Comparison of ENCODE assay signal across 9 cellular contexts in genomic region chrX:131633285-131633917, GRCh38.
DNase-seq lines count a peak whose midpoint lies in the region; ATAC-seq and TF ChIP-seq lines count a peak whose summit lies in the region.
"Had no signal": no experiment of that assay in that cellular context is flagged by ENCODE, and none has a peak within 500 bp of the region (broad histone marks: within the 10 kb centered on the region; RNA-seq: fewer than 3 reads in every experiment).

No MANE protein-coding gene starts in this region.

- peak; percentile 14 for DNase-seq in DMS 273 treated with DMSO at 0.1 percent for 48 hours (lab: John Stamatoyannopoulos, UW)
- DNase-seq in OCI-LY7 (ENCODE audit: low spot score): peak; percentile 51
- DNase-seq in activated T-cell treated with anti-CD3 and anti-CD28 coated beads, Interleukin-2, amount 50 U/mL, for 4 hours: peak; percentile 40
- DNase-seq in fibroblast of villous mesenchyme (ENCODE audit: low read depth): peak; percentile 57
- peak in 4 of 5 donors; percentile 20 to 40 (median 22) for DNase-seq in ovary

- no peaks in the 10 kb centered on the region for H3K79me2 ChIP-seq in OCI-LY7 (ENCODE audit: insufficient read depth, low read depth, low read length)

- H3K4me1 ChIP-seq in OCI-LY7 (ENCODE audit: insufficient read depth, low read length, poor library complexity, severe bottlenecking): no peaks in the 10 kb centered on the region
- H3K4me1 ChIP-seq in ovary (ENCODE audit: insufficient read depth): no peaks in the 10 kb centered on the region

- CTCF ChIA-PET in OCI-LY7 (lab: Charles Lee; ENCODE audit: unreplicated experiment): no interaction called here

- ATAC-seq in GM19395 (IDR thresholded peaks at IDR 0.05; ENCODE audit: unreplicated experiment) (peak; percentile 98), HG03571 (IDR thresholded peaks at IDR 0.05; ENCODE audit: unreplicated experiment) (peak; percentile 57), GM21381 (IDR thresholded peaks at IDR 0.05; ENCODE audit: unreplicated experiment) (no peak)
- peak; percentile 69 to 77 for ATAC-seq in activated T-cell treated with anti-CD3 and anti-CD28 coated beads, Interleukin-2, amount 50 U/mL, for 4 hours

- H2AFZ ChIP-seq in OCI-LY7 (ENCODE audit: low read length): no peak overlapping the region

- no TSS peak for BruUV-seq in OCI-LY7 (replicated peaks; lab: Mats Ljungman, UMichigan)

- H3K36me3 Mint-ChIP-seq in activated T-cell treated with anti-CD3 and anti-CD28 coated beads, Interleukin-2, amount 50 U/mL, for 4 hours (ENCODE audit: insufficient read depth): no peaks in the 10 kb centered on the region
- H3K36me3 Mint-ChIP-seq: activated naive CD8-positive, alpha-beta T cell had no signal

- TF ChIP-seq EP300 in ovary (IDR thresholded peaks at IDR 0.05): no peak

- H4K20me1 ChIP-seq in OCI-LY7 (ENCODE audit: insufficient read depth, low read length): no peaks in the 10 kb centered on the region

- H3K27me3 Mint-ChIP-seq in activated T-cell treated with anti-CD3 and anti-CD28 coated beads, Interleukin-2, amount 50 U/mL, for 4 hours (ENCODE audit: low read depth): no peaks in the 10 kb centered on the region
- H3K27me3 Mint-ChIP-seq: activated naive CD8-positive, alpha-beta T cell had no signal

- TF ChIP-seq CTCF in OCI-LY7 (conservative IDR thresholded peaks at IDR 0.05; ENCODE audit: low read length) (peak; percentile 78), fibroblast of villous mesenchyme (IDR thresholded peaks at IDR 0.05; ENCODE audit: insufficient read depth, low read depth, low read length) (peak; percentile 82), ovary (IDR thresholded peaks at IDR 0.05) (no peak)

- no peak overlapping the region for H3K4me3 Mint-ChIP-seq in activated T-cell treated with anti-CD3 and anti-CD28 coated beads, Interleukin-2, amount 50 U/mL, for 4 hours
- H3K4me3 Mint-ChIP-seq: activated naive CD8-positive, alpha-beta T cell had no signal

- POLR2A ChIA-PET in OCI-LY7 (lab: Charles Lee): no interaction called here

- no peak for TF ChIP-seq POLR2A in ovary (IDR thresholded peaks at IDR 0.05)

- intact Hi-C loops in OCI-LY7 (cut with micrococcal nuclease; ENCODE audit: unreplicated experiment) (loop anchor here (5.0 kb wide), 2 partner anchors 636 to 656 kb away; no protein-coding TSS in a partner anchor), ovary (cut with DNase I) (no loop called here)

- WGBS in ovary, 3 donors: 50 to 53% (median 50%) methylated on average over 13 of the region's 13 CpGs

- H3K9me3 ChIP-seq in OCI-LY7 (ENCODE audit: low read length): no peaks in the 10 kb centered on the region
- H3K9me3 ChIP-seq in ovary: no peaks in the 10 kb centered on the region

- H3K9me3 Mint-ChIP-seq in activated T-cell treated with anti-CD3 and anti-CD28 coated beads, Interleukin-2, amount 50 U/mL, for 4 hours: no peaks in the 10 kb centered on the region

- H3K4me3 ChIP-seq in OCI-LY7 (ENCODE audit: low read depth, low read length, poor library complexity, severe bottlenecking) (no peak overlapping the region), fibroblast of villous mesenchyme (ENCODE audit: low read depth, low read length) (no peak overlapping the region), ovary (no peak overlapping the region)

- no peaks in the 10 kb centered on the region for H3K4me1 Mint-ChIP-seq in activated T-cell treated with anti-CD3 and anti-CD28 coated beads, Interleukin-2, amount 50 U/mL, for 4 hours (ENCODE audit: low read depth)

- H3K27me3 ChIP-seq in ovary: no peaks in the 10 kb centered on the region

- no peak overlapping the region for H3K4me2 ChIP-seq in OCI-LY7 (ENCODE audit: low read length)

- no peaks in the 10 kb centered on the region for H3K36me3 ChIP-seq in OCI-LY7 (ENCODE audit: insufficient read depth, low read length)
- H3K36me3 ChIP-seq in ovary: no peaks in the 10 kb centered on the region

- no peaks in the 10 kb centered on the region for H3K9me2 ChIP-seq in OCI-LY7 (ENCODE audit: insufficient read depth, low read length)

- H3K27ac ChIP-seq in OCI-LY7 (ENCODE audit: low read depth, low read length, poor library complexity, severe bottlenecking): no peak overlapping the region
- no peak overlapping the region for H3K27ac ChIP-seq in ovary

Comparison
In these comparisons a context has a peak if more than half of its experiments do, and no peak if none do; other contexts are left out.
1. CTCF ChIP-seq: peak in OCI-LY7 (single experiment) and fibroblast of villous mesenchyme (single experiment); none in ovary (0 of 3).
2. Peak in every context shown above with its lines, with median percentiles within 50 percentile points of each other: DNase-seq.